ENCODE assay signal across 8 cellular contexts in genomic region chr16:4306439-4307214, GRCh38. TPM values are rescaled to one million over a fixed set of nuclear protein-coding genes. Genes with fewer than 3 reads are reported as not detected.
DNase-seq lines count a peak whose midpoint lies in the region; ATAC-seq and TF ChIP-seq lines count a peak whose summit lies in the region.

No MANE protein-coding gene starts in this region.

- H3K36me3 Mint-ChIP-seq in T-helper 17 cell (ENCODE audit: low read depth), result no peaks in the 10 kb centered on the region
- H3K36me3 Mint-ChIP-seq in naive thymus-derived CD4-positive, alpha-beta T cell, result peaks cover 0 to 9% (median 0%) of the 10 kb centered on the region in 5 donors

- peaks cover 18% of the 10 kb centered on the region for H3K4me1 Mint-ChIP-seq in T-helper 17 cell
- peaks cover 13 to 30% (median 23%) of the 10 kb centered on the region in 7 donors for H3K4me1 Mint-ChIP-seq in naive thymus-derived CD4-positive, alpha-beta T cell

- H3K4me3 ChIP-seq in HFF-Myc (replicated peaks; ENCODE audit: low read depth, low read length), result peak overlapping the region; percentile 41
- H3K4me3 ChIP-seq in naive thymus-derived CD4-positive, alpha-beta T cell (ENCODE audit: low read length), result peak overlapping the region; percentile 94

- no peaks in the 10 kb centered on the region for H3K27me3 Mint-ChIP-seq in T-helper 17 cell
- H3K27me3 Mint-ChIP-seq in naive thymus-derived CD4-positive, alpha-beta T cell, result peaks cover 0 to 2% (median 0%) of the 10 kb centered on the region in 5 donors

- no peaks in the 10 kb centered on the region for H3K9me3 ChIP-seq in T-helper 17 cell (ENCODE audit: control insufficient read depth, low read length, poor library complexity, severe bottlenecking)
- H3K9me3 ChIP-seq in naive thymus-derived CD4-positive, alpha-beta T cell (ENCODE audit: control insufficient read depth in 2 of 3, low read length in 3 of 3), result no peaks in the 10 kb centered on the region

- H3K27me3 ChIP-seq in naive thymus-derived CD4-positive, alpha-beta T cell (ENCODE audit: control insufficient read depth in 2 of 2, insufficient read depth in 2 of 2, low read length in 2 of 2), result no peaks in the 10 kb centered on the region

- DNase-seq in HFF-Myc (ENCODE audit: extremely low read depth, low read depth), result no peak
- DNase-seq in T-helper 17 cell, result peak in 2 of 3 donors; percentile 35 to 47
- DNase-seq in naive thymus-derived CD4-positive, alpha-beta T cell, result peak in 7 of 9 donors; percentile 39 to 57 (median 45)
- DNase-seq in pons (ENCODE audit: low spot score), result no peak
- DNase-seq in ecto neural progenitor cell (ENCODE audit: low spot score), result no peak

- peaks cover 15 to 17% of the 10 kb centered on the region in 2 donors for H3K4me1 ChIP-seq in naive thymus-derived CD4-positive, alpha-beta T cell (ENCODE audit: control insufficient read depth in 2 of 2, insufficient read depth in 2 of 2, low read length in 2 of 2)

- ATAC-seq in T-helper 17 cell (peak; percentile 8), GM21786 (IDR thresholded peaks at IDR 0.05; ENCODE audit: unreplicated experiment) (no peak)
- no peak for ATAC-seq in naive thymus-derived CD4-positive, alpha-beta T cell

- CTCF ChIA-PET in naive thymus-derived CD4-positive, alpha-beta T cell (lab: Charles Lee), result interaction anchor here (0.5 to 2.1 kb wide), 6 partner anchors 17 to 650 kb away, joined by 3 to 6 read pairs (median 3); partner anchors contain the start of gene TFAP4

- intact Hi-C loops in naive thymus-derived CD4-positive, alpha-beta T cell (cut with micrococcal nuclease), result loop anchor here (1.0 to 5.0 kb wide), 19 partner anchors 9 to 1634 kb away; partner anchors contain the start of genes PAM16 (in 2 of the 2), SEC14L5 (in 2 of the 2), ADCY9 (in 1 of the 2) and CDIP1 (in 1 of the 2)

- TF ChIP-seq CTCF in 22Rv1 (IDR thresholded peaks at IDR 0.05), result no peak
- no peak for TF ChIP-seq CTCF in HFF-Myc (IDR thresholded peaks at IDR 0.05; ENCODE audit: low read depth, low read length, missing control alignments)

- no peaks in the 10 kb centered on the region for H3K9me3 Mint-ChIP-seq in naive thymus-derived CD4-positive, alpha-beta T cell

- H3K27ac Mint-ChIP-seq in T-helper 17 cell, result peak overlapping the region; percentile 97
- peak overlapping the region; percentile 94 to 99 (median 95) for H3K27ac Mint-ChIP-seq in naive thymus-derived CD4-positive, alpha-beta T cell

- H3K27ac ChIP-seq in 22Rv1 (peak overlapping the region; percentile 63), cingulate gyrus (ENCODE audit: low read depth, low read length) (peak overlapping the region; percentile 75)
- peak overlapping the region; percentile 90 for H3K27ac ChIP-seq in naive thymus-derived CD4-positive, alpha-beta T cell (ENCODE audit: low read depth, low read length)

- POLR2A ChIA-PET in naive thymus-derived CD4-positive, alpha-beta T cell (lab: Charles Lee), result interaction anchor here (0.9 to 3.4 kb wide), 7 partner anchors 9 to 317 kb away, joined by 3 to 19 read pairs (median 3); partner anchors contain the start of genes PAM16 and TFAP4

- peaks cover 0 to 5% (median 0%) of the 10 kb centered on the region in 3 experiments for H3K36me3 ChIP-seq in naive thymus-derived CD4-positive, alpha-beta T cell (ENCODE audit: control insufficient read depth in 2 of 3, insufficient read depth in 3 of 3, low read length in 3 of 3)

- peak overlapping the region; percentile 95 for H3K4me3 Mint-ChIP-seq in T-helper 17 cell
- H3K4me3 Mint-ChIP-seq in naive thymus-derived CD4-positive, alpha-beta T cell, result peak overlapping the region; percentile 90 to 98 (median 94)

RNA-seq across cellular contexts. Expression of gene GLIS2, which starts 9.2 kb away (rescaled TPM):
- under 1 TPM; 0.10 to 0.29 TPM for total RNA-seq in T-helper 17 cell
- total RNA-seq in naive thymus-derived CD4-positive, alpha-beta T cell, result under 1 TPM in 1 of 5 experiments, not detected in 4; 0.53 TPM
- not detected for polyA plus RNA-seq in naive thymus-derived CD4-positive, alpha-beta T cell

RNA-seq across cellular contexts. Expression of gene TFAP4, which starts 33.8 kb away (rescaled TPM):
- 10 to 100 TPM in 1 of 2 donors, 1 to 10 TPM in 1; 9.8 to 14.1 TPM for total RNA-seq in T-helper 17 cell
- 10 to 100 TPM; 14.9 to 35.8 (median 25.3) TPM for total RNA-seq in naive thymus-derived CD4-positive, alpha-beta T cell
- polyA plus RNA-seq in naive thymus-derived CD4-positive, alpha-beta T cell, result 1 to 10 TPM; 1.3 to 2.1 TPM

RNA-seq across cellular contexts. Expression of gene PAM16, which starts 44.5 kb away (rescaled TPM):
- 10 to 100 TPM; 32.3 to 41.4 TPM for total RNA-seq in T-helper 17 cell
- total RNA-seq in naive thymus-derived CD4-positive, alpha-beta T cell, result 10 to 100 TPM; 34.1 to 46.2 (median 45.0) TPM
- polyA plus RNA-seq in naive thymus-derived CD4-positive, alpha-beta T cell, result 10 to 100 TPM; 34.6 to 45.8 TPM

Comparison
In these comparisons a context has a peak if more than half of its experiments do, and no peak if none do; other contexts are left out.
1. DNase-seq: peak in T-helper 17 cell (2 of 3) and naive thymus-derived CD4-positive, alpha-beta T cell (7 of 9); none in HFF-Myc (single experiment), pons (single experiment) and ecto neural progenitor cell (single experiment).
2. Peak in every context shown above with its lines, with median percentiles within 50 percentile points of each other: H3K27ac ChIP-seq.